32 cellular contexts compared by ENCODE assay signal in genomic region chr12:44313188-44313587, GRCh38.
DNase-seq lines count a peak whose midpoint lies in the region; ATAC-seq, FAIRE-seq and TF ChIP-seq lines count a peak whose summit lies in the region.
"Had no signal": no experiment of that assay in that cellular context is flagged by ENCODE, and none has a peak within 500 bp of the region (broad histone marks: within the 10 kb centered on the region; RNA-seq: fewer than 3 reads in every experiment).

No MANE protein-coding gene starts in this region.

- H3K4me3 ChIP-seq in mucosa of descending colon (no peak overlapping the region), small intestine (ENCODE audit: low read depth in 1 of 2, low read length in 2 of 2) (no peak overlapping the region)
- H3K4me3 ChIP-seq: A549; BLaER1; BLaER1 treated with 17β-estradiol and CSF1 and Interleukin-3, amounts not matched to agents 10 nM and 100 nM had no signal

- no peaks in the 10 kb centered on the region for H3K27me3 ChIP-seq in small intestine (ENCODE audit: control insufficient read depth in 2 of 2, insufficient read depth in 2 of 2, low read length in 2 of 2)
- H3K27me3 ChIP-seq: BE2C; BLaER1; BLaER1 treated with 17β-estradiol and CSF1 and Interleukin-3, amounts not matched to agents 10 nM and 100 nM had no signal

- H3K27ac ChIP-seq in small intestine (ENCODE audit: low read depth in 1 of 2, low read length in 1 of 2) = no peak overlapping the region
- H3K27ac ChIP-seq: 22Rv1; A549; BLaER1; BLaER1 treated with 17β-estradiol and CSF1 and Interleukin-3, amounts not matched to agents 10 nM and 100 nM; C4-2B had no signal

- H3K36me3 ChIP-seq in mucosa of descending colon (ENCODE audit: low read depth) (no peaks in the 10 kb centered on the region), small intestine (ENCODE audit: control insufficient read depth in 2 of 2, insufficient read depth in 2 of 2, low read length in 2 of 2) (no peaks in the 10 kb centered on the region)
- H3K36me3 ChIP-seq: BE2C had no signal

- H3K4me1 ChIP-seq in mucosa of descending colon (ENCODE audit: low read depth) (no peaks in the 10 kb centered on the region), small intestine (ENCODE audit: control insufficient read depth in 2 of 2, insufficient read depth in 1 of 2, low read depth in 1 of 2, low read length in 1 of 2) (no peaks in the 10 kb centered on the region)
- H3K4me1 ChIP-seq: BE2C; BLaER1; BLaER1 treated with 17β-estradiol and CSF1 and Interleukin-3, amounts not matched to agents 10 nM and 100 nM had no signal

- FAIRE-seq in small intestine (lab: Jason Lieb, UNC) = no peak
- FAIRE-seq: A204.1, A549, D721Med had no signal

- intact Hi-C loops in left colon (cut with DNase I, micrococcal nuclease) = no loop called here
- intact Hi-C loops in mucosa of descending colon (cut with DNase I, micrococcal nuclease) = no loop called here

- peaks cover 5% of the 10 kb centered on the region for H3K9me3 ChIP-seq in mucosa of descending colon
- H3K9me3 ChIP-seq in small intestine (ENCODE audit: control insufficient read depth, low read depth) = no peaks in the 10 kb centered on the region
- H3K9me3 ChIP-seq: A549, BE2C, Caco-2 had no signal

- DNase-seq in left colon = no peak
- no peak for DNase-seq in mucosa of descending colon
- DNase-seq in small intestine = peak; percentile 36
- no peak for DNase-seq in AG20443 (ENCODE audit: low spot score)
- DNase-seq in middle frontal gyrus (ENCODE audit: extremely low spot score, low spot score) = no peak
- DNase-seq: 8988T; ACHN; AML-193; BE2C; C1 segment of cervical spinal cord; Caco-2; Calu3; CD4-positive, alpha-beta memory T cell; CD4-positive, alpha-beta T cell; CD4-positive, CD25-positive, alpha-beta regulatory T cell; CD8-positive, alpha-beta memory T cell; CD8-positive, alpha-beta T cell; COR-L47; DMS153; DMS53; DMS79; DMS79 treated with DMSO at 0.1 percent for 48 hours; DND-41; EL had no signal

- TF ChIP-seq CTCF in mucosa of descending colon (IDR thresholded peaks at IDR 0.05) = no peak

- ATAC-seq in left colon (peak; percentile 82), mucosa of descending colon (peak; percentile 64), HG03521 (IDR thresholded peaks at IDR 0.05; ENCODE audit: unreplicated experiment) (no peak)
- ATAC-seq: A549; CD8-positive, alpha-beta T cell had no signal
